ENCODE assay signal across 23 cellular contexts in genomic region chr15:48366574-48367312, GRCh38.
"Had no signal": no experiment of that assay in that cellular context is flagged by ENCODE, and none has a peak within 500 bp of the region (broad histone marks: within the 10 kb centered on the region; RNA-seq: fewer than 3 reads in every experiment).

No MANE protein-coding gene starts in this region.

- DNase-seq: activated CD8-positive, alpha-beta memory T cell treated with anti-CD3 and anti-CD28 coated beads, Interleukin-2, amount 50 U/mL, for 4 hours; activated naive CD4-positive, alpha-beta T cell treated with anti-CD3 and anti-CD28 coated beads for 36 hours; activated naive CD8-positive, alpha-beta T cell treated with anti-CD3 and anti-CD28 coated beads, Interleukin-2, amount 10 ng/mL, durations not matched to agents 7 days and 5 days; activated T-cell treated with anti-CD3 and anti-CD28 coated beads, Interleukin-2, amount 50 U/mL, for 24 hours; amygdala; effector CD4-positive, alpha-beta T cell; heart right ventricle; kidney; naive thymus-derived CD4-positive, alpha-beta T cell; occipital lobe; sigmoid colon; stimulated activated CD4-positive, alpha-beta T cell treated with anti-CD3 and anti-CD28 coated beads, Interleukin-15, amount 100 ng/mL, for 24 hours; stimulated activated naive B cell treated with anti-CD40 and anti-IgM and Interleukin-4, amounts not matched to agents 10 μg/mL and 1 μg/mL and 100 μg/mL, for 72 hours; T1000; upper lobe of left lung had no signal

- H3K4me3 ChIP-seq: cardiac muscle cell, heart right ventricle, lung, sigmoid colon, smooth muscle cell, upper lobe of left lung had no signal

- H3K27ac ChIP-seq: cardiac muscle cell, sigmoid colon, upper lobe of left lung had no signal

- H3K4me3 Mint-ChIP-seq: activated naive CD4-positive, alpha-beta T cell treated with anti-CD3 and anti-CD28 coated beads for 36 hours; activated naive CD8-positive, alpha-beta T cell treated with anti-CD3 and anti-CD28 coated beads, Interleukin-2, amount 10 ng/mL, durations not matched to agents 7 days and 5 days; activated T-cell treated with anti-CD3 and anti-CD28 coated beads, Interleukin-2, amount 50 U/mL, for 24 hours; dendritic cell treated with granulocyte-macrophage colony-stimulating factor and Interleukin-4, amounts not matched to agents 40 ng/mL and 50 ng/mL, for 4 days; naive thymus-derived CD4-positive, alpha-beta T cell; neural crest cell; stimulated activated naive B cell treated with anti-CD40 and anti-IgM and Interleukin-4, amounts not matched to agents 10 μg/mL and 1 μg/mL and 100 μg/mL, for 72 hours; WTC11 had no signal

- H3K36me3 Mint-ChIP-seq: activated naive CD8-positive, alpha-beta T cell treated with anti-CD3 and anti-CD28 coated beads, Interleukin-2, amount 10 ng/mL, durations not matched to agents 7 days and 5 days; naive thymus-derived CD4-positive, alpha-beta T cell; stimulated activated naive B cell treated with anti-CD40 and anti-IgM and Interleukin-4, amounts not matched to agents 10 μg/mL and 1 μg/mL and 100 μg/mL, for 72 hours had no signal

- H3K9me3 Mint-ChIP-seq: activated naive CD8-positive, alpha-beta T cell treated with anti-CD3 and anti-CD28 coated beads, Interleukin-2, amount 10 ng/mL, durations not matched to agents 7 days and 5 days; activated T-cell treated with anti-CD3 and anti-CD28 coated beads, Interleukin-2, amount 50 U/mL, for 24 hours; activated T-helper 2 cell treated with anti-CD3 and anti-CD28 coated beads, Interferon-gamma antibody, Interleukin-2, Interleukin-4, amounts not matched to agents 10 μg/mL and 5 μg/mL and 100 μg/mL, durations not matched to agents 14 hours and 24 hours and 36 hours; dendritic cell treated with granulocyte-macrophage colony-stimulating factor and Interleukin-4, amounts not matched to agents 40 ng/mL and 50 ng/mL, for 4 days; naive thymus-derived CD4-positive, alpha-beta T cell; stimulated activated naive B cell treated with anti-CD40 and anti-IgM and Interleukin-4, amounts not matched to agents 10 μg/mL and 1 μg/mL and 100 μg/mL, for 72 hours had no signal

- H3K36me3 ChIP-seq: cardiac muscle cell, heart right ventricle, sigmoid colon, upper lobe of left lung had no signal

- H3K27me3 ChIP-seq: cardiac muscle cell, heart right ventricle, sigmoid colon, upper lobe of left lung had no signal

- H3K27ac Mint-ChIP-seq: activated naive CD4-positive, alpha-beta T cell treated with anti-CD3 and anti-CD28 coated beads for 36 hours; activated naive CD8-positive, alpha-beta T cell treated with anti-CD3 and anti-CD28 coated beads, Interleukin-2, amount 10 ng/mL, durations not matched to agents 7 days and 5 days; activated T-cell treated with anti-CD3 and anti-CD28 coated beads, Interleukin-2, amount 50 U/mL, for 24 hours; activated T-helper 2 cell treated with anti-CD3 and anti-CD28 coated beads, Interferon-gamma antibody, Interleukin-2, Interleukin-4, amounts not matched to agents 10 μg/mL and 5 μg/mL and 100 μg/mL, durations not matched to agents 14 hours and 24 hours and 36 hours; dendritic cell treated with granulocyte-macrophage colony-stimulating factor and Interleukin-4, amounts not matched to agents 40 ng/mL and 50 ng/mL, for 4 days; naive thymus-derived CD4-positive, alpha-beta T cell; stimulated activated naive B cell treated with anti-CD40 and anti-IgM and Interleukin-4, amounts not matched to agents 10 μg/mL and 1 μg/mL and 100 μg/mL, for 72 hours; WTC11 had no signal

- H3K4me1 ChIP-seq: heart right ventricle, sigmoid colon, upper lobe of left lung had no signal

- H3K4me1 Mint-ChIP-seq: activated naive CD8-positive, alpha-beta T cell treated with anti-CD3 and anti-CD28 coated beads, Interleukin-2, amount 10 ng/mL, durations not matched to agents 7 days and 5 days; naive thymus-derived CD4-positive, alpha-beta T cell; neural crest cell; stimulated activated naive B cell treated with anti-CD40 and anti-IgM and Interleukin-4, amounts not matched to agents 10 μg/mL and 1 μg/mL and 100 μg/mL, for 72 hours; WTC11 had no signal

- FAIRE-seq: frontal cortex, kidney had no signal

- H3K9me3 ChIP-seq: sigmoid colon, upper lobe of left lung had no signal

- H3K27me3 Mint-ChIP-seq: dendritic cell treated with granulocyte-macrophage colony-stimulating factor and Interleukin-4, amounts not matched to agents 40 ng/mL and 50 ng/mL, for 4 days had no signal

- ATAC-seq: naive thymus-derived CD4-positive, alpha-beta T cell; stimulated activated naive B cell treated with anti-CD40 and anti-IgM and Interleukin-4, amounts not matched to agents 10 μg/mL and 1 μg/mL and 100 μg/mL, for 72 hours; WTC11 had no signal
